ENCODE assay signal across 12 cellular contexts in the genomic region with DNA sequence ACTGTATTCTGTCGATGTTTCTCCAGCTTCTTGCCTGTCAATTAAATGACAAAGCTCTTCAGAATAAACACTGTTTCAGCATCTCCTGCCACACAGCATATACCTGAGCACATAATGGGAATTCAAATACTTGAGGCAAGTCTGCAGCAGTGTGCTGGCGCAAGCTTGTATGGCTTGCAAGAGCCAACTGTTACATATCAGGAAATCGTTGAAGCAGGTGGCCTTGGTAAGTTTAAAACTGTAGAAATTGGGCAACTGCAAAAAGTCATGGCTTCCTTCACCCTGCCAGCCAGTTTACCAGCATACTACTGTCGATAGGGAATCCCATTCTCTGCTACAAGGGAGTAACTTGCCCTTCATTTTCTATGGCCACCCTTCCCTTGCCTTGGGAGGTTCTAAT.
"Had no signal": no experiment of that assay in that cellular context is flagged by ENCODE, and none has a peak within 500 bp of the region (broad histone marks: within the 10 kb centered on the region; RNA-seq: fewer than 3 reads in every experiment).

No MANE protein-coding gene starts in this region.

- H3K36me3 ChIP-seq: ascending aorta, heart left ventricle, left ventricle myocardium inferior, right atrium auricular region, tibial nerve had no signal

- H3K9me3 Mint-ChIP-seq: activated naive CD8-positive, alpha-beta T cell treated with anti-CD3 and anti-CD28 coated beads, Interleukin-2, amount 10 ng/mL, durations not matched to agents 7 days and 5 days; stimulated activated memory B cell treated with anti-CD40 and anti-IgM and Interleukin-4, amounts not matched to agents 10 μg/mL and 1 μg/mL and 100 μg/mL, for 72 hours; T-helper 2 cell treated with Interferon-gamma antibody and Interleukin-4, amounts not matched to agents 5 μg/mL and 100 μg/mL, for 36 hours had no signal

- H3K4me1 ChIP-seq: tibial nerve had no signal

- H3K27me3 ChIP-seq: ascending aorta, foreskin keratinocyte, heart left ventricle, right atrium auricular region, tibial nerve had no signal

- H3K27ac ChIP-seq: ascending aorta, foreskin keratinocyte, heart left ventricle, left ventricle myocardium inferior, right atrium auricular region, tibial nerve had no signal

- H3K4me3 Mint-ChIP-seq: activated naive CD8-positive, alpha-beta T cell treated with anti-CD3 and anti-CD28 coated beads, Interleukin-2, amount 10 ng/mL, durations not matched to agents 7 days and 5 days; stimulated activated memory B cell treated with anti-CD40 and anti-IgM and Interleukin-4, amounts not matched to agents 10 μg/mL and 1 μg/mL and 100 μg/mL, for 72 hours; T-helper 2 cell treated with Interferon-gamma antibody and Interleukin-4, amounts not matched to agents 5 μg/mL and 100 μg/mL, for 36 hours had no signal

- H3K27ac Mint-ChIP-seq: activated naive CD8-positive, alpha-beta T cell treated with anti-CD3 and anti-CD28 coated beads, Interleukin-2, amount 10 ng/mL, durations not matched to agents 7 days and 5 days; T-helper 2 cell treated with Interferon-gamma antibody and Interleukin-4, amounts not matched to agents 5 μg/mL and 100 μg/mL, for 36 hours had no signal

- H3K27me3 Mint-ChIP-seq: activated naive CD8-positive, alpha-beta T cell treated with anti-CD3 and anti-CD28 coated beads, Interleukin-2, amount 10 ng/mL, durations not matched to agents 7 days and 5 days; stimulated activated memory B cell treated with anti-CD40 and anti-IgM and Interleukin-4, amounts not matched to agents 10 μg/mL and 1 μg/mL and 100 μg/mL, for 72 hours had no signal

- ATAC-seq: foreskin keratinocyte; heart left ventricle; stimulated activated memory B cell treated with anti-CD40 and anti-IgM and Interleukin-4, amounts not matched to agents 10 μg/mL and 1 μg/mL and 100 μg/mL, for 72 hours had no signal

- DNase-seq: activated effector memory CD4-positive, alpha-beta T cell treated with Interleukin-2 at 50 U/mL for 16 hours; activated naive CD8-positive, alpha-beta T cell treated with anti-CD3 and anti-CD28 coated beads, Interleukin-2, amount 10 ng/mL, durations not matched to agents 7 days and 5 days; foreskin keratinocyte; heart left ventricle; left ventricle myocardium inferior; mesendoderm; small intestine had no signal

- H3K9me3 ChIP-seq: ascending aorta, heart left ventricle, left ventricle myocardium inferior, right atrium auricular region, tibial nerve had no signal

- H3K4me3 ChIP-seq: ascending aorta, heart left ventricle, left ventricle myocardium inferior, right atrium auricular region, tibial nerve had no signal
